In the genomic region with DNA sequence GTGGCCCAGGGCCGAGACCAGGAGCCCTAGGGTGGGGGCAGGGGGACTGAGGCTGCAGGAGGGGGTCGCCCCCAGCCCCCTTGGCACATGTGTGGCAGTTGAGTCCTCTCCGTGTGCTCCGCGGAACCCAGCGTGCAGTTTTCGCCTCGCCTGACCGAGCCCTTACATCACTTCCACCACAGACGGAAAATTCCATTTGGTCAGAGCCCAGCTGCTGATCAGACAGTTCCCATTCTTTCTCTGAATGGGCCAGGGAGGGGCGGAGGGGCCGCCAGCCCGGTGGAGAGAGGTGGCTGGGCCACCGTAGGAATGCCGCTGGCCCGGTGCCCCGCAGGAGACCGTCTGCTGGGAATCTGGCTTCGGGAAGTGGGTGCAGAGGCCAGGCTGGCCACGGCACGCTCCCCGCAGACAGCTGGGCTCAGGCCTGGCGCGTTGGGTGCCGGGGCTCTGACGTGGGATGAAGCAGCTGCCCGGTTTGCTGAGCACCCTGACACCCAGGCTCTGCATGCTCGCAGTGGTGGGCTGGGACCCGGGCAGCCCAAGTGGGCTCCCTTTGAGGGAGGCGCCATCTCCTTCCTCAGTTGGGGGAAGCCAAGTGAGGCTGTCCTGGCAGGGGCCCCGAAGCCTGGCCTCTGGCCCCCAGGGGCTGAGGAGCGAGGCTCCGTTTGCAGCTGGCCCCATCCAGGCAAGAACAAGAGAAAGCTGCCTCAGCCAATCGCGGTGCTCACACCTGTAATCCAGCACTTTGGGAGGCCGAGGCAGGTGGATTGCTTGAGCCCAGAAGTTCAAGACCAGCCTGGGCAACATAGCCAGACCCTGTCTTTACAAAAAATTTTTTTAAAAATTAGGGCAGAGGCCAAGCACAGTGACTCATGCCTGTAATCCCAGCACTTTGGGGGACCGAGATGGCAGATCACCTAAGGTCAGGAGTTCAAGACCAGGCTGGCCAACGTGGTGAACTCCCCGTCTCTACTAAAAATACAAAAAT, we compare ENCODE assay signal across 1 cellular context.
TF ChIP-seq lines count a peak whose summit lies in the region.

No MANE protein-coding gene starts in this region.

TF ChIP-seq in HepG2, 621 proteins besides CTCF, POLR2A, EP300 and RAD21 (continued from another document and continues in another):
- TF ChIP-seq AHDC1 (CRISPR knock-in tag; IDR thresholded peaks at IDR 0.05; ENCODE audit: borderline replicate concordance): peak; percentile 46; the same call in 1 of the 2 replicates
- TF ChIP-seq ZNF776 (CRISPR knock-in tag; IDR thresholded peaks at IDR 0.05): peak; percentile 62; the same call in 1 of the 2 replicates
- TF ChIP-seq TEAD3 (CRISPR knock-in tag; optimal IDR thresholded peaks at IDR 0.05; ENCODE audit: borderline replicate concordance): peak; percentile 86
- TF ChIP-seq, protein P1, sequence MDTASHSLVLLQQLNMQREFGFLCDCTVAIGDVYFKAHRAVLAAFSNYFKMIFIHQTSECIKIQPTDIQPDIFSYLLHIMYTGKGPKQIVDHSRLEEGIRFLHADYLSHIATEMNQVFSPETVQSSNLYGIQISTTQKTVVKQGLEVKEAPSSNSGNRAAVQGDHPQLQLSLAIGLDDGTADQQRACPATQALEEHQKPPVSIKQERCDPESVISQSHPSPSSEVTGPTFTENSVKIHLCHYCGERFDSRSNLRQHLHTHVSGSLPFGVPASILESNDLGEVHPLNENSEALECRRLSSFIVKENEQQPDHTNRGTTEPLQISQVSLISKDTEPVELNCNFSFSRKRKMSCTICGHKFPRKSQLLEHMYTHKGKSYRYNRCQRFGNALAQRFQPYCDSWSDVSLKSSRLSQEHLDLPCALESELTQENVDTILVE (CRISPR knock-in tag; IDR thresholded peaks at IDR 0.05): peak; percentile 73
- TF ChIP-seq TCF7 (IDR thresholded peaks at IDR 0.05; ENCODE audit: low read depth): no peak
- no peak for TF ChIP-seq SMC3 (IDR thresholded peaks at IDR 0.05; ENCODE audit: low read length)
- TF ChIP-seq MEIS2 (CRISPR knock-in tag; IDR thresholded peaks at IDR 0.05): no peak
- TF ChIP-seq, protein P2, sequence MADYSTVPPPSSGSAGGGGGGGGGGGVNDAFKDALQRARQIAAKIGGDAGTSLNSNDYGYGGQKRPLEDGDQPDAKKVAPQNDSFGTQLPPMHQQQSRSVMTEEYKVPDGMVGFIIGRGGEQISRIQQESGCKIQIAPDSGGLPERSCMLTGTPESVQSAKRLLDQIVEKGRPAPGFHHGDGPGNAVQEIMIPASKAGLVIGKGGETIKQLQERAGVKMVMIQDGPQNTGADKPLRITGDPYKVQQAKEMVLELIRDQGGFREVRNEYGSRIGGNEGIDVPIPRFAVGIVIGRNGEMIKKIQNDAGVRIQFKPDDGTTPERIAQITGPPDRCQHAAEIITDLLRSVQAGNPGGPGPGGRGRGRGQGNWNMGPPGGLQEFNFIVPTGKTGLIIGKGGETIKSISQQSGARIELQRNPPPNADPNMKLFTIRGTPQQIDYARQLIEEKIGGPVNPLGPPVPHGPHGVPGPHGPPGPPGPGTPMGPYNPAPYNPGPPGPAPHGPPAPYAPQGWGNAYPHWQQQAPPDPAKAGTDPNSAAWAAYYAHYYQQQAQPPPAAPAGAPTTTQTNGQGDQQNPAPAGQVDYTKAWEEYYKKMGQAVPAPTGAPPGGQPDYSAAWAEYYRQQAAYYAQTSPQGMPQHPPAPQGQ (CRISPR knock-in tag; IDR thresholded peaks at IDR 0.05; ENCODE audit: borderline replicate concordance): no peak
- TF ChIP-seq ATF1 (CRISPR knock-in tag; IDR thresholded peaks at IDR 0.05): peak; percentile 50; the same call in 1 of the 2 replicates
- TF ChIP-seq PHF20 (CRISPR knock-in tag; IDR thresholded peaks at IDR 0.05): no peak
- no peak for TF ChIP-seq ZNF570 (CRISPR knock-in tag; IDR thresholded peaks at IDR 0.05; ENCODE audit: borderline replicate concordance)
- TF ChIP-seq HDAC1 (CRISPR knock-in tag; IDR thresholded peaks at IDR 0.05): peak; percentile 67
- no peak for TF ChIP-seq MAFG (CRISPR knock-in tag; IDR thresholded peaks at IDR 0.05)
- no peak; the same call in 1 of the 2 replicates for TF ChIP-seq FOXO1 (CRISPR knock-in tag; IDR thresholded peaks at IDR 0.05)
- TF ChIP-seq ZFP62 (CRISPR knock-in tag; IDR thresholded peaks at IDR 0.05): no peak
- no peak for TF ChIP-seq MED13 (CRISPR knock-in tag; IDR thresholded peaks at IDR 0.05)
- no peak for TF ChIP-seq ZNF224 (CRISPR knock-in tag; IDR thresholded peaks at IDR 0.05)
- 0 out of 2 replicates have a peak, but pooled peaks have one; percentile 53 for TF ChIP-seq ZNF724P (CRISPR knock-in tag; IDR thresholded peaks at IDR 0.05; ENCODE audit: borderline replicate concordance)
- TF ChIP-seq, protein P3, sequence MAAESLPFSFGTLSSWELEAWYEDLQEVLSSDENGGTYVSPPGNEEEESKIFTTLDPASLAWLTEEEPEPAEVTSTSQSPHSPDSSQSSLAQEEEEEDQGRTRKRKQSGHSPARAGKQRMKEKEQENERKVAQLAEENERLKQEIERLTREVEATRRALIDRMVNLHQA (CRISPR knock-in tag; IDR thresholded peaks at IDR 0.05): no peak
- no peak for TF ChIP-seq ARNTL (CRISPR knock-in tag; IDR thresholded peaks at IDR 0.05)
- TF ChIP-seq CCAR2 (optimal IDR thresholded peaks at IDR 0.05; ENCODE audit: low read depth, low read length): no peak
- peak; percentile 82 for TF ChIP-seq RARA (CRISPR knock-in tag; IDR thresholded peaks at IDR 0.05)
- no peak for TF ChIP-seq PHB2 (IDR thresholded peaks at IDR 0.05; ENCODE audit: partially characterized antibody)
- TF ChIP-seq ZNF331 (CRISPR knock-in tag; IDR thresholded peaks at IDR 0.05): peak; percentile 69; the same call in 1 of the 2 replicates
- no peak for TF ChIP-seq NONO (IDR thresholded peaks at IDR 0.05)
- peak; percentile 68; the same call in 1 of the 2 replicates for TF ChIP-seq NONO (CRISPR knock-in tag; conservative IDR thresholded peaks at IDR 0.05)
- no peak for TF ChIP-seq ZNF235 (CRISPR knock-in tag; IDR thresholded peaks at IDR 0.05; ENCODE audit: borderline replicate concordance)
- no peak for TF ChIP-seq MYNN (CRISPR knock-in tag; IDR thresholded peaks at IDR 0.05; ENCODE audit: low read depth)
- TF ChIP-seq SP5 (CRISPR knock-in tag; IDR thresholded peaks at IDR 0.05; ENCODE audit: borderline replicate concordance, low read depth): peak; percentile 43; the same call in 1 of the 2 replicates
- no peak for TF ChIP-seq ZNF572 (CRISPR knock-in tag; IDR thresholded peaks at IDR 0.05)
- no peak; the same call in 1 of the 2 replicates for TF ChIP-seq RFXAP (CRISPR knock-in tag; IDR thresholded peaks at IDR 0.05; ENCODE audit: borderline replicate concordance)
- peak; percentile 66 for TF ChIP-seq HNRNPLL (IDR thresholded peaks at IDR 0.05; ENCODE audit: low read depth, low read length, poor library complexity, severe bottlenecking)
- TF ChIP-seq ZNF432 (CRISPR knock-in tag; IDR thresholded peaks at IDR 0.05; ENCODE audit: borderline replicate concordance): no peak
- TF ChIP-seq, protein P4, sequence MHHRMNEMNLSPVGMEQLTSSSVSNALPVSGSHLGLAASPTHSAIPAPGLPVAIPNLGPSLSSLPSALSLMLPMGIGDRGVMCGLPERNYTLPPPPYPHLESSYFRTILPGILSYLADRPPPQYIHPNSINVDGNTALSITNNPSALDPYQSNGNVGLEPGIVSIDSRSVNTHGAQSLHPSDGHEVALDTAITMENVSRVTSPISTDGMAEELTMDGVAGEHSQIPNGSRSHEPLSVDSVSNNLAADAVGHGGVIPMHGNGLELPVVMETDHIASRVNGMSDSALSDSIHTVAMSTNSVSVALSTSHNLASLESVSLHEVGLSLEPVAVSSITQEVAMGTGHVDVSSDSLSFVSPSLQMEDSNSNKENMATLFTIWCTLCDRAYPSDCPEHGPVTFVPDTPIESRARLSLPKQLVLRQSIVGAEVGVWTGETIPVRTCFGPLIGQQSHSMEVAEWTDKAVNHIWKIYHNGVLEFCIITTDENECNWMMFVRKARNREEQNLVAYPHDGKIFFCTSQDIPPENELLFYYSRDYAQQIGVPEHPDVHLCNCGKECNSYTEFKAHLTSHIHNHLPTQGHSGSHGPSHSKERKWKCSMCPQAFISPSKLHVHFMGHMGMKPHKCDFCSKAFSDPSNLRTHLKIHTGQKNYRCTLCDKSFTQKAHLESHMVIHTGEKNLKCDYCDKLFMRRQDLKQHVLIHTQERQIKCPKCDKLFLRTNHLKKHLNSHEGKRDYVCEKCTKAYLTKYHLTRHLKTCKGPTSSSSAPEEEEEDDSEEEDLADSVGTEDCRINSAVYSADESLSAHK (CRISPR knock-in tag; IDR thresholded peaks at IDR 0.05; ENCODE audit: borderline replicate concordance): no peak
- peak; percentile 93 for TF ChIP-seq SAP130 (CRISPR knock-in tag; IDR thresholded peaks at IDR 0.05; ENCODE audit: low read depth)
- TF ChIP-seq HIC2 (CRISPR knock-in tag; IDR thresholded peaks at IDR 0.05; ENCODE audit: low read depth): peak; percentile 70; the same call in 1 of the 2 replicates
- no peak for TF ChIP-seq HOXA7 (CRISPR knock-in tag; IDR thresholded peaks at IDR 0.05)
- TF ChIP-seq NPAS2 (CRISPR knock-in tag; IDR thresholded peaks at IDR 0.05; ENCODE audit: borderline replicate concordance): no peak
- TF ChIP-seq GABPA (IDR thresholded peaks at IDR 0.05; ENCODE audit: low read depth, low read length): no peak
- TF ChIP-seq GABPA (CRISPR knock-in tag; IDR thresholded peaks at IDR 0.05; ENCODE audit: low read depth): no peak
- no peak for TF ChIP-seq ZNF670 (CRISPR knock-in tag; IDR thresholded peaks at IDR 0.05; ENCODE audit: borderline replicate concordance)
- peak; percentile 57; the same call in 1 of the 2 replicates for TF ChIP-seq SKIL (CRISPR knock-in tag; IDR thresholded peaks at IDR 0.05; ENCODE audit: borderline replicate concordance)
- no peak for TF ChIP-seq MATR3 (CRISPR knock-in tag; IDR thresholded peaks at IDR 0.05)
- no peak for TF ChIP-seq ZNF451 (CRISPR knock-in tag; IDR thresholded peaks at IDR 0.05)
- TF ChIP-seq ZNF883 (CRISPR knock-in tag; IDR thresholded peaks at IDR 0.05; ENCODE audit: not compliant biosample characterization): peak; percentile 14
- TF ChIP-seq ZNF556 (CRISPR knock-in tag; IDR thresholded peaks at IDR 0.05; ENCODE audit: borderline replicate concordance): no peak
- TF ChIP-seq ZNF138 (CRISPR knock-in tag; IDR thresholded peaks at IDR 0.05; ENCODE audit: low read depth): peak; percentile 66; the same call in 1 of the 2 replicates
- no peak for TF ChIP-seq CC2D1A (CRISPR knock-in tag; IDR thresholded peaks at IDR 0.05)
- TF ChIP-seq NFRKB (IDR thresholded peaks at IDR 0.05): no peak
- TF ChIP-seq TCF12 (IDR thresholded peaks at IDR 0.05): no peak
- TF ChIP-seq TCF12 (CRISPR knock-in tag; IDR thresholded peaks at IDR 0.05): 0 out of 2 replicates have a peak, but pooled peaks have one; percentile 30
- no peak for TF ChIP-seq NFYC (CRISPR knock-in tag; IDR thresholded peaks at IDR 0.05)
